ENCODE assay signal across 15 cellular contexts in genomic region chr1:36740446-36740845, GRCh38.
DNase-seq lines count a peak whose midpoint lies in the region; ATAC-seq and TF ChIP-seq lines count a peak whose summit lies in the region.
"Had no signal": no experiment of that assay in that cellular context is flagged by ENCODE, and none has a peak within 500 bp of the region (broad histone marks: within the 10 kb centered on the region; RNA-seq: fewer than 3 reads in every experiment).

No MANE protein-coding gene starts in this region.

- DNase-seq in SK-N-MC (ENCODE audit: low read depth, low spot score) (no peak), mesendoderm (no peak), sigmoid colon (peak; percentile 22), GDM1 (lab: John Stamatoyannopoulos, UW) (no peak), HFFc6 (no peak)
- no peak for DNase-seq in CD4-positive, alpha-beta T cell
- DNase-seq: C1 segment of cervical spinal cord; Caco-2; CD8-positive, alpha-beta T cell; DMS153; DND-41; GM23248; H7 had no signal

- CTCF ChIA-PET in CD4-positive, alpha-beta T cell (lab: Charles Lee): no interaction called here

- no peak overlapping the region for H3K4me2 ChIP-seq in mesendoderm (ENCODE audit: low read length)

- H3K27ac ChIP-seq in SK-N-MC: peak overlapping the region; percentile 84
- no peak overlapping the region for H3K27ac ChIP-seq in mesendoderm (ENCODE audit: low read depth, low read length)
- H3K27ac ChIP-seq in sigmoid colon: no peak overlapping the region
- H3K27ac ChIP-seq in CD4-positive, alpha-beta T cell (ENCODE audit: low read depth, low read length): no peak overlapping the region
- H3K27ac ChIP-seq: GM23248 had no signal

- no peak overlapping the region for H2BK120ac ChIP-seq in mesendoderm (ENCODE audit: low read depth, low read length)

- POLR2A ChIA-PET in CD4-positive, alpha-beta T cell (lab: Charles Lee): interaction anchor here (0.7 kb wide), 1 partner anchor 14 kb away, joined by 3 read pairs; no protein-coding TSS in a partner anchor

- TF ChIP-seq EP300 in sigmoid colon (IDR thresholded peaks at IDR 0.05): no peak

- peaks cover 27% of the 10 kb centered on the region for H3K4me1 ChIP-seq in mesendoderm (ENCODE audit: control insufficient read depth, low read depth, low read length)
- no peaks in the 10 kb centered on the region for H3K4me1 ChIP-seq in sigmoid colon
- H3K4me1 ChIP-seq: Caco-2 had no signal

- no peaks in the 10 kb centered on the region for H3K9me3 ChIP-seq in SK-N-MC (ENCODE audit: low read depth, low read length)
- peaks cover 0 to 4% (median 2%) of the 10 kb centered on the region in 4 donors for H3K9me3 ChIP-seq in sigmoid colon
- no peaks in the 10 kb centered on the region for H3K9me3 ChIP-seq in CD4-positive, alpha-beta T cell (ENCODE audit: control insufficient read depth, low read length)
- H3K9me3 ChIP-seq: Caco-2 had no signal

- H3K27ac Mint-ChIP-seq in CD4-positive, alpha-beta T cell: no peak overlapping the region
- H3K27ac Mint-ChIP-seq in HFFc6: no peak overlapping the region
- H3K27ac Mint-ChIP-seq: CD8-positive, alpha-beta T cell had no signal

- no peak overlapping the region for H3K4me3 Mint-ChIP-seq in CD4-positive, alpha-beta T cell
- no peak overlapping the region for H3K4me3 Mint-ChIP-seq in HFFc6
- H3K4me3 Mint-ChIP-seq: CD8-positive, alpha-beta T cell had no signal

- H3K79me2 ChIP-seq in mesendoderm (ENCODE audit: control insufficient read depth, insufficient read depth, low read length): no peaks in the 10 kb centered on the region

- H4K8ac ChIP-seq in mesendoderm (ENCODE audit: low read depth, low read length): no peak overlapping the region

- H3K23ac ChIP-seq in mesendoderm (ENCODE audit: low read length): no peak overlapping the region

- intact Hi-C loops in sigmoid colon (cut with DNase I): no loop called here
- intact Hi-C loops in CD4-positive, alpha-beta T cell (cut with DNase I, micrococcal nuclease): no loop called here

- H3K79me1 ChIP-seq in mesendoderm (ENCODE audit: low read length): no peaks in the 10 kb centered on the region

- no peaks in the 10 kb centered on the region for H3K36me3 ChIP-seq in SK-N-MC (ENCODE audit: insufficient read depth, low read length)
- no peaks in the 10 kb centered on the region for H3K36me3 ChIP-seq in mesendoderm (ENCODE audit: control insufficient read depth, insufficient read depth, low read length)
- H3K36me3 ChIP-seq in sigmoid colon: no peaks in the 10 kb centered on the region

- no peak for ATAC-seq in CD4-positive, alpha-beta T cell (ENCODE audit: poor library complexity)
- ATAC-seq: CD8-positive, alpha-beta T cell; GM12878; HCT116 had no signal

- H3K9me3 Mint-ChIP-seq in CD4-positive, alpha-beta T cell: peaks cover 5% of the 10 kb centered on the region
- peaks cover 50% of the 10 kb centered on the region for H3K9me3 Mint-ChIP-seq in HFFc6

- TF ChIP-seq POLR2A in sigmoid colon (IDR thresholded peaks at IDR 0.05): no peak

- no CpG with 5 or more reads among the region's 1 CpG for WGBS in mesendoderm (ENCODE audit: extremely low coverage, insufficient coverage, low lambda C conversion rate)
- WGBS in sigmoid colon, 2 donors: 14 to 42% methylated on average over 1 of the region's 1 CpG

- H3K27me3 ChIP-seq in mesendoderm (ENCODE audit: insufficient read depth, low read length, poor library complexity) (no peaks in the 10 kb centered on the region), sigmoid colon (peaks cover 0 to 41% (median 5%) of the 10 kb centered on the region in 3 donors)
- H3K27me3 ChIP-seq in CD4-positive, alpha-beta T cell (ENCODE audit: control insufficient read depth, insufficient read depth, low read length): peaks cover 6% of the 10 kb centered on the region

- H3K4me3 ChIP-seq in SK-N-MC (no peak overlapping the region), mesendoderm (ENCODE audit: low read length) (no peak overlapping the region), sigmoid colon (no peak overlapping the region)
- H3K4me3 ChIP-seq: GM12878, GM23248 had no signal

- H3K4me1 Mint-ChIP-seq in CD4-positive, alpha-beta T cell (ENCODE audit: low read depth): no peaks in the 10 kb centered on the region
- no peaks in the 10 kb centered on the region for H3K4me1 Mint-ChIP-seq in HFFc6 (ENCODE audit: low read depth)

- H3K56ac ChIP-seq in mesendoderm (ENCODE audit: low read length): peak overlapping the region; percentile 17

- H3K4ac ChIP-seq in mesendoderm (ENCODE audit: low read depth, low read length): no peak overlapping the region

- no peak overlapping the region for H3K9ac ChIP-seq in SK-N-MC (ENCODE audit: insufficient read length)
- H3K9ac ChIP-seq in mesendoderm (ENCODE audit: low read length): no peak overlapping the region
- H3K9ac ChIP-seq: GM23248 had no signal

- H3K27me3 Mint-ChIP-seq in CD4-positive, alpha-beta T cell: peaks cover 53% of the 10 kb centered on the region
- no peaks in the 10 kb centered on the region; the same call in 1 of the 2 replicates for H3K27me3 Mint-ChIP-seq in HFFc6 (ENCODE audit: insufficient read depth)

- no peaks in the 10 kb centered on the region for H3K36me3 Mint-ChIP-seq in CD4-positive, alpha-beta T cell (ENCODE audit: low read depth)
- peaks cover 13% of the 10 kb centered on the region; the same call in 1 of the 2 replicates for H3K36me3 Mint-ChIP-seq in HFFc6 (ENCODE audit: low read depth)
- H3K36me3 Mint-ChIP-seq: CD8-positive, alpha-beta T cell had no signal

- H2BK15ac ChIP-seq in mesendoderm (replicated peaks; ENCODE audit: low read depth): no peak overlapping the region

- TF ChIP-seq CTCF in sigmoid colon (IDR thresholded peaks at IDR 0.05): no peak
- no peak for TF ChIP-seq CTCF in CD4-positive, alpha-beta T cell (IDR thresholded peaks at IDR 0.05)
- no peak for TF ChIP-seq CTCF in HFFc6 (IDR thresholded peaks at IDR 0.05)

- H3K18ac ChIP-seq in mesendoderm (ENCODE audit: low read length): no peak overlapping the region

- H2BK5ac ChIP-seq in mesendoderm (ENCODE audit: low read length): no peak overlapping the region

- peak overlapping the region; percentile 32 for H2AK5ac ChIP-seq in mesendoderm (ENCODE audit: low read length)

- H4K5ac ChIP-seq in mesendoderm (ENCODE audit: low read length): no peak overlapping the region
